In genomic region chr17:8900626-8901585, GRCh38 we compare ENCODE assay signal across 13 cellular contexts.
DNase-seq lines count a peak whose midpoint lies in the region; ATAC-seq lines count a peak whose summit lies in the region.
"Had no signal": no experiment of that assay in that cellular context is flagged by ENCODE, and none has a peak within 500 bp of the region (broad histone marks: within the 10 kb centered on the region; RNA-seq: fewer than 3 reads in every experiment).

No MANE protein-coding gene starts in this region.

- H3K36me3 Mint-ChIP-seq in activated naive CD4-positive, alpha-beta T cell treated with anti-CD3 and anti-CD28 coated beads, Interleukin-2, amount 50 U/mL, for 24 hours: peaks cover 29% of the 10 kb centered on the region

- DNase-seq in activated CD4-positive, alpha-beta T cell treated with anti-CD3 and anti-CD28 coated beads, Interleukin-2, amount 50 U/mL, for 1 hour: peak; percentile 23
- no peak for DNase-seq in activated CD4-positive, alpha-beta T cell treated with anti-CD3 and anti-CD28 coated beads for 48 hours
- DNase-seq in stimulated activated CD8-positive, alpha-beta memory T cell treated with anti-CD3 and anti-CD28 coated beads, Interleukin-4, amount 100 ng/mL, for 48 hours: peak; percentile 32
- DNase-seq in RPMI8226 (no peak), NCI-H69 (lab: John Stamatoyannopoulos, UW) (no peak)
- DNase-seq: KBM-7, kidney, NCI-H524 treated with DMSO at 0.1 percent for 48 hours, ovary, SW 1271 had no signal

- H3K4me1 Mint-ChIP-seq in activated naive CD4-positive, alpha-beta T cell treated with anti-CD3 and anti-CD28 coated beads, Interleukin-2, amount 50 U/mL, for 24 hours: peaks cover 73% of the 10 kb centered on the region

- peak overlapping the region; percentile 56 for H3K4me3 Mint-ChIP-seq in activated naive CD4-positive, alpha-beta T cell treated with anti-CD3 and anti-CD28 coated beads, Interleukin-2, amount 50 U/mL, for 24 hours

- H3K27ac Mint-ChIP-seq in activated naive CD4-positive, alpha-beta T cell treated with anti-CD3 and anti-CD28 coated beads, Interleukin-2, amount 50 U/mL, for 24 hours: peak overlapping the region; percentile 43

- H3K27me3 Mint-ChIP-seq in activated naive CD4-positive, alpha-beta T cell treated with anti-CD3 and anti-CD28 coated beads, Interleukin-2, amount 50 U/mL, for 24 hours: no peaks in the 10 kb centered on the region

- no peaks in the 10 kb centered on the region for H3K9me3 Mint-ChIP-seq in activated naive CD4-positive, alpha-beta T cell treated with anti-CD3 and anti-CD28 coated beads, Interleukin-2, amount 50 U/mL, for 24 hours

- ATAC-seq in HG02588 (IDR thresholded peaks at IDR 0.05; ENCODE audit: unreplicated experiment) (peak; percentile 42), GM19035 (IDR thresholded peaks at IDR 0.05; ENCODE audit: unreplicated experiment) (no peak)

Comparison
In these comparisons a context has a peak if more than half of its experiments do, and no peak if none do; other contexts are left out.
1. DNase-seq: peak in activated CD4-positive, alpha-beta T cell treated with anti-CD3 and anti-CD28 coated beads, Interleukin-2, amount 50 U/mL, for 1 hour (single experiment) and stimulated activated CD8-positive, alpha-beta memory T cell treated with anti-CD3 and anti-CD28 coated beads, Interleukin-4, amount 100 ng/mL, for 48 hours (single experiment); none in activated CD4-positive, alpha-beta T cell treated with anti-CD3 and anti-CD28 coated beads for 48 hours (single experiment), RPMI8226 (single experiment) and NCI-H69 (single experiment).